In genomic region chr20:64203037-64203777, GRCh38 we compare ENCODE assay signal across 28 cellular contexts. TPM values are rescaled to one million over a fixed set of nuclear protein-coding genes. Genes with fewer than 3 reads are reported as not detected.
DNase-seq lines count a peak whose midpoint lies in the region; ATAC-seq and TF ChIP-seq lines count a peak whose summit lies in the region.
"Had no signal": no experiment of that assay in that cellular context is flagged by ENCODE, and none has a peak within 500 bp of the region (broad histone marks: within the 10 kb centered on the region; RNA-seq: fewer than 3 reads in every experiment).

No MANE protein-coding gene starts in this region.

- H3K4me3 Mint-ChIP-seq in neural progenitor cell: no peak overlapping the region
- H3K4me3 Mint-ChIP-seq: activated CD4-positive, alpha-beta T cell treated with anti-CD3 and anti-CD28 coated beads, Interleukin-2, amount 10 ng/mL, durations not matched to agents 7 days and 5 days; activated naive CD8-positive, alpha-beta T cell treated with anti-CD3 and anti-CD28 coated beads for 36 hours; activated T-cell treated with anti-CD3 and anti-CD28 coated beads, Interleukin-2, amount 50 U/mL, for 24 hours; HFFc6; type B pancreatic cell; WTC11 had no signal

- H3K9ac ChIP-seq in GM23248 (no peak overlapping the region), neural progenitor cell (no peak overlapping the region)
- H3K9ac ChIP-seq: BLaER1 treated with 17β-estradiol and CSF1 and Interleukin-3, amounts not matched to agents 10 nM and 100 nM; KMS-11 had no signal

- no peak for TF ChIP-seq POLR2A in stomach (IDR thresholded peaks at IDR 0.05)

- peaks cover 14% of the 10 kb centered on the region for H3K27me3 ChIP-seq in GM23248 (replicated peaks; ENCODE audit: insufficient read depth)
- H3K27me3 ChIP-seq in neural progenitor cell: no peaks in the 10 kb centered on the region
- peaks cover 0 to 67% (median 0%) of the 10 kb centered on the region in 3 donors for H3K27me3 ChIP-seq in stomach

- H3K9me2 ChIP-seq in GM23248 (ENCODE audit: insufficient read depth): no peaks in the 10 kb centered on the region

- no peak overlapping the region for H3K27ac Mint-ChIP-seq in neural progenitor cell
- H3K27ac Mint-ChIP-seq: activated CD4-positive, alpha-beta T cell treated with anti-CD3 and anti-CD28 coated beads, Interleukin-2, amount 10 ng/mL, durations not matched to agents 7 days and 5 days; activated naive CD8-positive, alpha-beta T cell treated with anti-CD3 and anti-CD28 coated beads for 36 hours; activated T-cell treated with anti-CD3 and anti-CD28 coated beads, Interleukin-2, amount 50 U/mL, for 24 hours; HFFc6; type B pancreatic cell; WTC11 had no signal

- no peak overlapping the region for H2AFZ ChIP-seq in GM23248
- H2AFZ ChIP-seq in neural progenitor cell (replicated peaks): no peak overlapping the region

- H3K27ac ChIP-seq in GM23248 (no peak overlapping the region), neural progenitor cell (no peak overlapping the region), stomach (no peak overlapping the region)
- H3K27ac ChIP-seq: BLaER1 treated with 17β-estradiol and CSF1 and Interleukin-3, amounts not matched to agents 10 nM and 100 nM; coronary artery; KMS-11 had no signal

- no peaks in the 10 kb centered on the region for H3K4me1 Mint-ChIP-seq in neural progenitor cell
- H3K4me1 Mint-ChIP-seq: activated CD4-positive, alpha-beta T cell treated with anti-CD3 and anti-CD28 coated beads, Interleukin-2, amount 10 ng/mL, durations not matched to agents 7 days and 5 days; activated naive CD8-positive, alpha-beta T cell treated with anti-CD3 and anti-CD28 coated beads for 36 hours; WTC11 had no signal

- H3K4me3 ChIP-seq in GM23248 (no peak overlapping the region), neural progenitor cell (no peak overlapping the region), stomach (no peak overlapping the region)
- H3K4me3 ChIP-seq: BLaER1 treated with 17β-estradiol and CSF1 and Interleukin-3, amounts not matched to agents 10 nM and 100 nM; coronary artery had no signal

- H3K4me2 ChIP-seq in GM23248 (ENCODE audit: unreplicated experiment) (no peak overlapping the region), neural progenitor cell (peak overlapping the region; percentile 23)
- H3K4me2 ChIP-seq: BLaER1 treated with 17β-estradiol and CSF1 and Interleukin-3, amounts not matched to agents 10 nM and 100 nM; KMS-11 had no signal

- peaks cover 3% of the 10 kb centered on the region for H3K27me3 Mint-ChIP-seq in neural progenitor cell (ENCODE audit: insufficient read depth, low read depth)
- H3K27me3 Mint-ChIP-seq: activated CD4-positive, alpha-beta T cell treated with anti-CD3 and anti-CD28 coated beads, Interleukin-2, amount 10 ng/mL, durations not matched to agents 7 days and 5 days had no signal

- H3F3A ChIP-seq in GM23248 (ENCODE audit: insufficient read depth): no peaks in the 10 kb centered on the region
- H3F3A ChIP-seq in neural progenitor cell (ENCODE audit: low read depth): no peaks in the 10 kb centered on the region

- no peaks in the 10 kb centered on the region for H3K79me2 ChIP-seq in GM23248 (ENCODE audit: insufficient read depth)
- H3K79me2 ChIP-seq in neural progenitor cell (ENCODE audit: low read depth): no peaks in the 10 kb centered on the region

- TF ChIP-seq CTCF in neural progenitor cell (IDR thresholded peaks at IDR 0.05): no peak
- TF ChIP-seq CTCF in stomach (IDR thresholded peaks at IDR 0.05): no peak

- H4K20me1 ChIP-seq in GM23248 (ENCODE audit: insufficient read depth): no peaks in the 10 kb centered on the region
- no peaks in the 10 kb centered on the region for H4K20me1 ChIP-seq in neural progenitor cell (ENCODE audit: low read depth)

- peaks cover 7% of the 10 kb centered on the region for H3K9me3 Mint-ChIP-seq in neural progenitor cell
- H3K9me3 Mint-ChIP-seq: activated CD4-positive, alpha-beta T cell treated with anti-CD3 and anti-CD28 coated beads, Interleukin-2, amount 10 ng/mL, durations not matched to agents 7 days and 5 days; activated naive CD8-positive, alpha-beta T cell treated with anti-CD3 and anti-CD28 coated beads for 36 hours; activated T-cell treated with anti-CD3 and anti-CD28 coated beads, Interleukin-2, amount 50 U/mL, for 24 hours; HFFc6; type B pancreatic cell had no signal

- 39 to 51% methylated on average over 14 to 17 of the region's 17 CpGs for WGBS in GM23248 (ENCODE audit: low coverage in 1 of 2, low lambda C conversion rate in 2 of 2, missing lambda C conversion rate in 2 of 2), 2 experiments
- WGBS in stomach, 5 donors: 58 to 74% (median 70%) methylated on average over 11 to 17 of the region's 17 CpGs

- no peaks in the 10 kb centered on the region for H3K36me3 Mint-ChIP-seq in neural progenitor cell
- H3K36me3 Mint-ChIP-seq: activated naive CD8-positive, alpha-beta T cell treated with anti-CD3 and anti-CD28 coated beads for 36 hours; type B pancreatic cell had no signal

- H3K36me3 ChIP-seq in GM23248 (ENCODE audit: low read depth): no peaks in the 10 kb centered on the region
- H3K36me3 ChIP-seq in neural progenitor cell: no peaks in the 10 kb centered on the region
- no peaks in the 10 kb centered on the region for H3K36me3 ChIP-seq in stomach
- H3K36me3 ChIP-seq: BLaER1 treated with 17β-estradiol and CSF1 and Interleukin-3, amounts not matched to agents 10 nM and 100 nM had no signal

- in situ Hi-C loops in GM23248 (cut with MboI): no loop called here

- H3K9me3 ChIP-seq in GM23248 (ENCODE audit: low read depth) (no peaks in the 10 kb centered on the region), neural progenitor cell (ENCODE audit: low read depth) (no peaks in the 10 kb centered on the region), stomach (no peaks in the 10 kb centered on the region)

- intact Hi-C loops in stomach (cut with DNase I; ENCODE audit: low total_unique reads): no loop called here

- DNase-seq in GM23248 (peak; percentile 32), M059J (ENCODE audit: low read depth) (peak; percentile 49), cerebellum (ENCODE audit: low spot score) (peak; percentile 61), neural progenitor cell (ENCODE audit: low spot score) (peak; percentile 26), stomach (no peak)
- no peak for DNase-seq in stimulated activated CD4-positive, alpha-beta T cell treated with anti-CD3 and anti-CD28 coated beads, Interleukin-15, amount 100 ng/mL, for 24 hours
- DNase-seq: activated CD4-positive, alpha-beta T cell treated with anti-CD3 and anti-CD28 coated beads, Interleukin-2, amount 10 ng/mL, durations not matched to agents 7 days and 5 days; activated gamma-delta T cell; activated naive CD8-positive, alpha-beta T cell treated with anti-CD3 and anti-CD28 coated beads for 36 hours; activated T-cell treated with anti-CD3 and anti-CD28 coated beads, Interleukin-2, amount 50 U/mL, for 24 hours; aorta; effector CD8-positive, alpha-beta T cell; GDM1; HFFc6; left colon; NCI-H2029 treated with DMSO at 0.1 percent for 48 hours; NCI-H2227 treated with DMSO at 0.1 percent for 48 hours; NCI-H526; stimulated activated CD4-positive, alpha-beta T cell treated with anti-CD3 and anti-CD28 coated beads, Interleukin-12 subunit alpha, Interleukin-12 subunit beta, amount 100 ng/mL, for 4 hours; stimulated activated CD4-positive, alpha-beta T cell treated with anti-CD3 and anti-CD28 coated beads, Interleukin-4, amount 100 ng/mL, for 24 hours had no signal

- H3K4me1 ChIP-seq in GM23248 (ENCODE audit: insufficient read depth): no peaks in the 10 kb centered on the region
- H3K4me1 ChIP-seq in neural progenitor cell: peaks cover 4% of the 10 kb centered on the region
- H3K4me1 ChIP-seq in stomach: no peaks in the 10 kb centered on the region

- TF ChIP-seq EP300 in stomach (IDR thresholded peaks at IDR 0.05): no peak

- ATAC-seq in HG03469 (IDR thresholded peaks at IDR 0.05; ENCODE audit: unreplicated experiment): no peak
- ATAC-seq: left colon, right cardiac atrium, WTC11 had no signal

RNA-seq across cellular contexts. Expression of gene MYT1, which starts 39.0 kb away (rescaled TPM):
- total RNA-seq in GM23248 (2014; rRNA removed; shearing (Covaris generic)): not detected in 2 replicates
- polyA plus RNA-seq in GM23248 (2016; fragmentation: Nextera tagmentation; extraction: Ambion mirVana) (not detected in 2 replicates), stomach (under 1 TPM in 2 of 3 donors, not detected in 1; 0.08 to 0.25 TPM)
- not detected in 2 replicates for total RNA-seq in M059J (2014; rRNA removed; shearing (Covaris generic))
- total RNA-seq in cerebellum (17.2 TPM), neural progenitor cell (ENCODE audit: low replicate concordance) (1.2 and 1.5 TPM in 2 replicates), stomach (under 1 TPM in 1 of 5 donors, not detected in 4; 0.55 TPM)
- total RNA-seq: activated CD4-positive, alpha-beta T cell treated with anti-CD3 and anti-CD28 coated beads, Interleukin-2, amount 10 ng/mL, durations not matched to agents 7 days and 5 days; aorta; cardiac septum; HFFc6 had no signal
- polyA plus RNA-seq: aorta had no signal

RNA-seq across cellular contexts. Expression of gene PCMTD2, which starts 52.3 kb away (rescaled TPM):
- 34.3 and 134 TPM in 2 replicates for total RNA-seq in GM23248 (2014; rRNA removed; shearing (Covaris generic))
- polyA plus RNA-seq in GM23248 (2016; fragmentation: Nextera tagmentation; extraction: Ambion mirVana): 16.6 and 21.1 TPM in 2 replicates
- total RNA-seq in M059J (2014; rRNA removed; shearing (Covaris generic)): 24.2 and 28.6 TPM in 2 replicates
- 93.7 TPM for total RNA-seq in cerebellum
- total RNA-seq in neural progenitor cell (ENCODE audit: low replicate concordance): 101 and 105 TPM in 2 replicates
- total RNA-seq in stomach: 100 to 1,000 TPM in 1 of 5 donors, 10 to 100 TPM in 4; 15.2 to 107 (median 57.4) TPM
- 10 to 100 TPM; 14.1 to 29.3 (median 23.8) TPM for polyA plus RNA-seq in stomach

Comparison
In these comparisons a context has a peak if more than half of its experiments do, and no peak if none do; other contexts are left out.
1. DNase-seq: peak in GM23248 (single experiment), M059J (single experiment), cerebellum (single experiment) and neural progenitor cell (single experiment); none in stimulated activated CD4-positive, alpha-beta T cell treated with anti-CD3 and anti-CD28 coated beads, Interleukin-15, amount 100 ng/mL, for 24 hours (single experiment) and stomach (single experiment).